2 cellular contexts compared by ENCODE assay signal in genomic region chr15:71735013-71735757, GRCh38.
TF ChIP-seq lines count a peak whose summit lies in the region.

No MANE protein-coding gene starts in this region.

TF ChIP-seq in HEK293T, 16 proteins besides CTCF, POLR2A, EP300 and RAD21 (continued from another document):
- no peak for TF ChIP-seq ZNF384 (IDR thresholded peaks at IDR 0.05)

TF ChIP-seq in H1, 55 proteins besides CTCF, POLR2A, EP300 and RAD21 (continued from another document):
- no peak for TF ChIP-seq CBX8 (IDR thresholded peaks at IDR 0.05; ENCODE audit: borderline replicate concordance, low read depth, low read length)
- no peak for TF ChIP-seq CBX5 (IDR thresholded peaks at IDR 0.05; ENCODE audit: low read depth, low read length)
- no peak for TF ChIP-seq TAF1 (IDR thresholded peaks at IDR 0.05; ENCODE audit: low read depth, low read length)
- TF ChIP-seq MAX (IDR thresholded peaks at IDR 0.05): no peak
- no peak for TF ChIP-seq NANOG (IDR thresholded peaks at IDR 0.05; ENCODE audit: insufficient read depth, low read depth, low read length, poor library complexity, severe bottlenecking)
- no peak for TF ChIP-seq TAF7 (optimal IDR thresholded peaks at IDR 0.05; ENCODE audit: borderline replicate concordance, low read depth, low read length)
- TF ChIP-seq MAFK (IDR thresholded peaks at IDR 0.05; ENCODE audit: low read depth, low read length): no peak
- no peak for TF ChIP-seq CHD1 (IDR thresholded peaks at IDR 0.05; ENCODE audit: low read depth, low read length)
- TF ChIP-seq SRF (IDR thresholded peaks at IDR 0.05; ENCODE audit: low read depth, low read length): no peak
- TF ChIP-seq KDM1A (IDR thresholded peaks at IDR 0.05; ENCODE audit: borderline replicate concordance, low read length): no peak
- TF ChIP-seq EGR1 (IDR thresholded peaks at IDR 0.05; ENCODE audit: borderline replicate concordance, low read depth, low read length): no peak
- no peak for TF ChIP-seq EZH2 (IDR thresholded peaks at IDR 0.05; ENCODE audit: low read depth, low read length, severe bottlenecking)
- TF ChIP-seq YY1 (IDR thresholded peaks at IDR 0.05; ENCODE audit: low read depth, low read length): no peak
- TF ChIP-seq KDM5A (IDR thresholded peaks at IDR 0.05; ENCODE audit: low read length): no peak
- TF ChIP-seq FOSL1 (IDR thresholded peaks at IDR 0.05; ENCODE audit: insufficient read depth, low read depth, low read length): no peak
- TF ChIP-seq POLR2AphosphoS5 (IDR thresholded peaks at IDR 0.05; ENCODE audit: low read depth, low read length): no peak
- no peak for TF ChIP-seq KDM4A (IDR thresholded peaks at IDR 0.05; ENCODE audit: low read depth, low read length, severe bottlenecking)
TF ChIP-seq in H1: peak in this region for 0.
